ENCODE assay signal across 30 cellular contexts in genomic region chr4:4329496-4329895, GRCh38. TPM values are rescaled to one million over a fixed set of nuclear protein-coding genes. Genes with fewer than 3 reads are reported as not detected.
"Had no signal": no experiment of that assay in that cellular context is flagged by ENCODE, and none has a peak within 500 bp of the region (broad histone marks: within the 10 kb centered on the region; RNA-seq: fewer than 3 reads in every experiment).

No MANE protein-coding gene starts in this region.

- H3K36me3 Mint-ChIP-seq: activated naive CD4-positive, alpha-beta T cell treated with anti-CD3 and anti-CD28 coated beads, Interleukin-2, amount 10 ng/mL, durations not matched to agents 7 days and 5 days; activated naive CD8-positive, alpha-beta T cell; brain had no signal

- H3K36me3 ChIP-seq: MG63, SJSA1 had no signal

- H3K4me3 ChIP-seq: MG63, SJSA1 had no signal

- ATAC-seq: activated CD8-positive, alpha-beta T cell treated with anti-CD3 and anti-CD28 coated beads for 36 hours; activated naive CD8-positive, alpha-beta T cell treated with anti-CD3 and anti-CD28 coated beads, Interleukin-2, amount 50 U/mL, for 24 hours; activated T-cell treated with anti-CD3 and anti-CD28 coated beads, Interleukin-2, amount 50 U/mL, for 72 hours had no signal

- H3K9me3 Mint-ChIP-seq: activated CD4-positive, alpha-beta T cell treated with anti-CD3 and anti-CD28 coated beads, Interleukin-2, amount 10 ng/mL, durations not matched to agents 24 days and 14 days; activated CD8-positive, alpha-beta T cell treated with anti-CD3 and anti-CD28 coated beads for 36 hours; activated naive CD4-positive, alpha-beta T cell treated with anti-CD3 and anti-CD28 coated beads, Interleukin-2, amount 10 ng/mL, durations not matched to agents 7 days and 5 days; activated naive CD8-positive, alpha-beta T cell treated with anti-CD3 and anti-CD28 coated beads, Interleukin-2, amount 50 U/mL, for 24 hours; activated T-cell treated with anti-CD3 and anti-CD28 coated beads, Interleukin-2, amount 50 U/mL, for 72 hours; activated T-helper 2 cell treated with anti-CD3 and anti-CD28 coated beads, Interferon-gamma antibody, Interleukin-2, Interleukin-4, amounts not matched to agents 10 μg/mL and 5 μg/mL and 100 μg/mL, durations not matched to agents 14 hours and 24 hours and 36 hours; T-helper 1 cell treated with Interleukin-12 subunit alpha and Interleukin-12 subunit beta and Interleukin-4 antibody, amounts not matched to agents 30 μg/mL and 1 μg/mL, for 36 hours; T-helper 2 cell treated with Interferon-gamma antibody and Interleukin-4, amounts not matched to agents 5 μg/mL and 100 μg/mL, for 36 hours had no signal

- H3K27ac Mint-ChIP-seq: activated CD4-positive, alpha-beta T cell treated with anti-CD3 and anti-CD28 coated beads, Interleukin-2, amount 10 ng/mL, durations not matched to agents 24 days and 14 days; activated CD8-positive, alpha-beta T cell treated with anti-CD3 and anti-CD28 coated beads for 36 hours; activated naive CD4-positive, alpha-beta T cell treated with anti-CD3 and anti-CD28 coated beads, Interleukin-2, amount 10 ng/mL, durations not matched to agents 7 days and 5 days; activated naive CD8-positive, alpha-beta T cell; activated naive CD8-positive, alpha-beta T cell treated with anti-CD3 and anti-CD28 coated beads, Interleukin-2, amount 50 U/mL, for 24 hours; activated T-cell treated with anti-CD3 and anti-CD28 coated beads, Interleukin-2, amount 50 U/mL, for 72 hours; activated T-helper 2 cell treated with anti-CD3 and anti-CD28 coated beads, Interferon-gamma antibody, Interleukin-2, Interleukin-4, amounts not matched to agents 10 μg/mL and 5 μg/mL and 100 μg/mL, durations not matched to agents 14 hours and 24 hours and 36 hours; brain; IgD-negative memory B cell; T-helper 1 cell treated with Interleukin-12 subunit alpha and Interleukin-12 subunit beta and Interleukin-4 antibody, amounts not matched to agents 30 μg/mL and 1 μg/mL, for 36 hours; T-helper 2 cell treated with Interferon-gamma antibody and Interleukin-4, amounts not matched to agents 5 μg/mL and 100 μg/mL, for 36 hours had no signal

- H3K27me3 ChIP-seq: MG63, SJSA1 had no signal

- H3K27me3 Mint-ChIP-seq: activated CD4-positive, alpha-beta T cell treated with anti-CD3 and anti-CD28 coated beads, Interleukin-2, amount 10 ng/mL, durations not matched to agents 24 days and 14 days; activated CD8-positive, alpha-beta T cell treated with anti-CD3 and anti-CD28 coated beads for 36 hours; activated naive CD8-positive, alpha-beta T cell; activated naive CD8-positive, alpha-beta T cell treated with anti-CD3 and anti-CD28 coated beads, Interleukin-2, amount 50 U/mL, for 24 hours had no signal

- H3K4me1 Mint-ChIP-seq: activated CD4-positive, alpha-beta T cell treated with anti-CD3 and anti-CD28 coated beads, Interleukin-2, amount 10 ng/mL, durations not matched to agents 24 days and 14 days; activated naive CD4-positive, alpha-beta T cell treated with anti-CD3 and anti-CD28 coated beads, Interleukin-2, amount 10 ng/mL, durations not matched to agents 7 days and 5 days; brain had no signal

- H3K9me3 ChIP-seq: MG63, SJSA1, SK-N-SH had no signal

- H3K27ac ChIP-seq: SJSA1 had no signal

- H3K4me3 Mint-ChIP-seq: activated CD4-positive, alpha-beta T cell treated with anti-CD3 and anti-CD28 coated beads, Interleukin-2, amount 10 ng/mL, durations not matched to agents 24 days and 14 days; activated CD8-positive, alpha-beta T cell treated with anti-CD3 and anti-CD28 coated beads for 36 hours; activated naive CD4-positive, alpha-beta T cell treated with anti-CD3 and anti-CD28 coated beads, Interleukin-2, amount 10 ng/mL, durations not matched to agents 7 days and 5 days; activated naive CD8-positive, alpha-beta T cell; activated naive CD8-positive, alpha-beta T cell treated with anti-CD3 and anti-CD28 coated beads, Interleukin-2, amount 50 U/mL, for 24 hours; activated T-cell treated with anti-CD3 and anti-CD28 coated beads, Interleukin-2, amount 50 U/mL, for 72 hours; brain; IgD-negative memory B cell; T-helper 1 cell treated with Interleukin-12 subunit alpha and Interleukin-12 subunit beta and Interleukin-4 antibody, amounts not matched to agents 30 μg/mL and 1 μg/mL, for 36 hours; T-helper 2 cell treated with Interferon-gamma antibody and Interleukin-4, amounts not matched to agents 5 μg/mL and 100 μg/mL, for 36 hours had no signal

- DNase-seq: activated CD4-positive, alpha-beta T cell treated with anti-CD3 and anti-CD28 coated beads, Interleukin-2, amount 10 ng/mL, durations not matched to agents 24 days and 14 days; activated CD4-positive, alpha-beta T cell treated with anti-CD3 and anti-CD28 coated beads, Interleukin-2, amount 50 U/mL, for 4 hours; activated CD8-positive, alpha-beta T cell treated with anti-CD3 and anti-CD28 coated beads for 36 hours; activated naive CD4-positive, alpha-beta T cell treated with anti-CD3 and anti-CD28 coated beads, Interleukin-2, amount 10 ng/mL, durations not matched to agents 7 days and 5 days; activated naive CD8-positive, alpha-beta T cell treated with anti-CD3 and anti-CD28 coated beads, Interleukin-2, amount 50 U/mL, for 24 hours; activated T-cell treated with anti-CD3 and anti-CD28 coated beads, Interleukin-2, amount 50 U/mL, for 1 hour; activated T-cell treated with anti-CD3 and anti-CD28 coated beads, Interleukin-2, amount 50 U/mL, for 72 hours; anterior cingulate cortex; central memory CD4-positive, alpha-beta T cell; Kasumi-1; KG1; MG63; NCI-H1048; NCI-H1105 treated with DMSO at 0.1 percent for 48 hours; NCI-H1436; NCI-H1694; NCI-H1930; NCI-H345; NCI-H526; NCI-H748 treated with DMSO at 0.1 percent for 48 hours; OCI-M1; SHP77 treated with DMSO at 0.1 percent for 48 hours; SK-N-SH had no signal

RNA-seq across cellular contexts. Expression of gene NSG1, which starts 57.4 kb away (rescaled TPM):
- total RNA-seq: activated T-helper 2 cell treated with anti-CD3 and anti-CD28 coated beads, Interferon-gamma antibody, Interleukin-2, Interleukin-4, amounts not matched to agents 10 μg/mL and 5 μg/mL and 100 μg/mL, durations not matched to agents 14 hours and 24 hours and 36 hours; SJSA1 had no signal
